In genomic region chr13:51683537-51684050, GRCh38 we compare ENCODE assay signal across 21 cellular contexts.
"Had no signal": no experiment of that assay in that cellular context is flagged by ENCODE, and none has a peak within 500 bp of the region (broad histone marks: within the 10 kb centered on the region; RNA-seq: fewer than 3 reads in every experiment).

No MANE protein-coding gene starts in this region.

- H3K79me2 ChIP-seq: hepatocyte had no signal

- ATAC-seq: activated CD8-positive, alpha-beta T cell treated with anti-CD3 and anti-CD28 coated beads for 36 hours; left ventricle myocardium superior; naive thymus-derived CD8-positive, alpha-beta T cell had no signal

- H3K4me3 ChIP-seq: hepatocyte, right atrium auricular region, smooth muscle cell, stomach, thoracic aorta had no signal

- H3K27me3 Mint-ChIP-seq: activated B cell treated with CpG ODN at 0.5 μM for 24 hours; activated CD8-positive, alpha-beta T cell treated with anti-CD3 and anti-CD28 coated beads for 36 hours; dendritic cell treated with granulocyte-macrophage colony-stimulating factor and Interleukin-4, amounts not matched to agents 40 ng/mL and 50 ng/mL, for 4 days; memory B cell; naive thymus-derived CD8-positive, alpha-beta T cell had no signal

- H2AFZ ChIP-seq: hepatocyte had no signal

- H3K4me2 ChIP-seq: hepatocyte, smooth muscle cell had no signal

- H3K4me3 Mint-ChIP-seq: activated B cell treated with CpG ODN at 0.5 μM for 24 hours; activated CD8-positive, alpha-beta T cell treated with anti-CD3 and anti-CD28 coated beads for 36 hours; dendritic cell treated with granulocyte-macrophage colony-stimulating factor and Interleukin-4, amounts not matched to agents 40 ng/mL and 50 ng/mL, for 4 days; memory B cell; naive thymus-derived CD8-positive, alpha-beta T cell had no signal

- H3K4me1 ChIP-seq: right atrium auricular region had no signal

- H3K27me3 ChIP-seq: brain microvascular endothelial cell, hepatocyte, neutrophil, right atrium auricular region, stomach had no signal

- FAIRE-seq: kidney, TTC549 had no signal

- H3K36me3 ChIP-seq: brain microvascular endothelial cell, right atrium auricular region, thoracic aorta had no signal

- H3K27ac ChIP-seq: brain microvascular endothelial cell, hepatocyte, neutrophil, right atrium auricular region, stomach, thoracic aorta had no signal

- DNase-seq: activated B cell treated with CpG ODN at 0.5 μM for 24 hours; activated CD4-positive, alpha-beta T cell treated with anti-CD3 and anti-CD28 coated beads for 48 hours; activated CD8-positive, alpha-beta memory T cell treated with anti-CD3 and anti-CD28 coated beads, Interleukin-2, amount 50 U/mL, for 48 hours; activated CD8-positive, alpha-beta T cell treated with anti-CD3 and anti-CD28 coated beads for 36 hours; activated gamma-delta T cell treated with Interleukin-2 at 50 U/mL for 16 hours; anterior cingulate cortex; brain microvascular endothelial cell; effector memory CD4-positive, alpha-beta T cell; kidney; left ventricle myocardium superior; naive thymus-derived CD8-positive, alpha-beta T cell; stomach; T-helper 2 cell had no signal

- H3K9me3 ChIP-seq: neutrophil, right atrium auricular region, stomach, thoracic aorta had no signal

- H3K27ac Mint-ChIP-seq: activated B cell treated with CpG ODN at 0.5 μM for 24 hours; activated CD8-positive, alpha-beta T cell treated with anti-CD3 and anti-CD28 coated beads for 36 hours; dendritic cell treated with granulocyte-macrophage colony-stimulating factor and Interleukin-4, amounts not matched to agents 40 ng/mL and 50 ng/mL, for 4 days; memory B cell had no signal
